Comparison of ENCODE assay signal across 1 cellular context in genomic region chr5:83487155-83487554, GRCh38.
TF ChIP-seq lines count a peak whose summit lies in the region.

No MANE protein-coding gene starts in this region.

TF ChIP-seq in SK-N-SH treated with all-trans-retinoic acid at 6 μM for 48 hours, 23 proteins besides CTCF, POLR2A, EP300 and RAD21 (continued from another document):
- TF ChIP-seq, protein P1, sequence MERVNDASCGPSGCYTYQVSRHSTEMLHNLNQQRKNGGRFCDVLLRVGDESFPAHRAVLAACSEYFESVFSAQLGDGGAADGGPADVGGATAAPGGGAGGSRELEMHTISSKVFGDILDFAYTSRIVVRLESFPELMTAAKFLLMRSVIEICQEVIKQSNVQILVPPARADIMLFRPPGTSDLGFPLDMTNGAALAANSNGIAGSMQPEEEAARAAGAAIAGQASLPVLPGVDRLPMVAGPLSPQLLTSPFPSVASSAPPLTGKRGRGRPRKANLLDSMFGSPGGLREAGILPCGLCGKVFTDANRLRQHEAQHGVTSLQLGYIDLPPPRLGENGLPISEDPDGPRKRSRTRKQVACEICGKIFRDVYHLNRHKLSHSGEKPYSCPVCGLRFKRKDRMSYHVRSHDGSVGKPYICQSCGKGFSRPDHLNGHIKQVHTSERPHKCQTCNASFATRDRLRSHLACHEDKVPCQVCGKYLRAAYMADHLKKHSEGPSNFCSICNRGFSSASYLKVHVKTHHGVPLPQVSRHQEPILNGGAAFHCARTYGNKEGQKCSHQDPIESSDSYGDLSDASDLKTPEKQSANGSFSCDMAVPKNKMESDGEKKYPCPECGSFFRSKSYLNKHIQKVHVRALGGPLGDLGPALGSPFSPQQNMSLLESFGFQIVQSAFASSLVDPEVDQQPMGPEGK (CRISPR knock-in tag; IDR thresholded peaks at IDR 0.05; ENCODE audit: borderline replicate concordance) = no peak; the same call in 1 of the 2 replicates
- TF ChIP-seq TOX (CRISPR knock-in tag; IDR thresholded peaks at IDR 0.05; ENCODE audit: borderline replicate concordance) = no peak
- no peak for TF ChIP-seq ZNF70 (CRISPR knock-in tag; IDR thresholded peaks at IDR 0.05)
- peak; percentile 63 for TF ChIP-seq ISL1 (CRISPR knock-in tag; IDR thresholded peaks at IDR 0.05)
